8 cellular contexts compared by ENCODE assay signal in genomic region chr10:88386878-88387773, GRCh38.
DNase-seq lines count a peak whose midpoint lies in the region; ATAC-seq and TF ChIP-seq lines count a peak whose summit lies in the region.

No MANE protein-coding gene starts in this region.

- H3K4me3 ChIP-seq in WI38 (ENCODE audit: low read depth, low read length), result 0 out of 2 replicates have a peak overlapping the region, but pooled peaks have one; percentile 6

- no peak for ATAC-seq in GM18867 (IDR thresholded peaks at IDR 0.05; ENCODE audit: unreplicated experiment)

- DNase-seq in AML-193 (lab: John Stamatoyannopoulos, UW) (peak; percentile 82 to 83), HPDE6-E6E7 (ENCODE audit: extremely low spot score) (peak; percentile 36), glomerular visceral epithelial cell (ENCODE audit: extremely low spot score) (peak; percentile 59), pulmonary artery endothelial cell (ENCODE audit: low read depth, low spot score) (peak; percentile 74)
- no peak for DNase-seq in activated CD4-positive, CD25-positive, alpha-beta regulatory T cell (lab: John Stamatoyannopoulos, UW)

- peak; percentile 54 for TF ChIP-seq POLR2A in GM19099 (IDR thresholded peaks at IDR 0.05; ENCODE audit: extremely low read depth, insufficient read length, low read depth)

- TF ChIP-seq CTCF in WI38 (IDR thresholded peaks at IDR 0.05; ENCODE audit: low read depth, low read length), result no peak

Comparison
In these comparisons a context has a peak if more than half of its experiments do, and no peak if none do; other contexts are left out.
1. DNase-seq: peak in AML-193 (2 of 2), HPDE6-E6E7 (single experiment), glomerular visceral epithelial cell (single experiment) and pulmonary artery endothelial cell (single experiment); none in activated CD4-positive, CD25-positive, alpha-beta regulatory T cell (0 of 4).